ENCODE assay signal across 8 cellular contexts in the genomic region with DNA sequence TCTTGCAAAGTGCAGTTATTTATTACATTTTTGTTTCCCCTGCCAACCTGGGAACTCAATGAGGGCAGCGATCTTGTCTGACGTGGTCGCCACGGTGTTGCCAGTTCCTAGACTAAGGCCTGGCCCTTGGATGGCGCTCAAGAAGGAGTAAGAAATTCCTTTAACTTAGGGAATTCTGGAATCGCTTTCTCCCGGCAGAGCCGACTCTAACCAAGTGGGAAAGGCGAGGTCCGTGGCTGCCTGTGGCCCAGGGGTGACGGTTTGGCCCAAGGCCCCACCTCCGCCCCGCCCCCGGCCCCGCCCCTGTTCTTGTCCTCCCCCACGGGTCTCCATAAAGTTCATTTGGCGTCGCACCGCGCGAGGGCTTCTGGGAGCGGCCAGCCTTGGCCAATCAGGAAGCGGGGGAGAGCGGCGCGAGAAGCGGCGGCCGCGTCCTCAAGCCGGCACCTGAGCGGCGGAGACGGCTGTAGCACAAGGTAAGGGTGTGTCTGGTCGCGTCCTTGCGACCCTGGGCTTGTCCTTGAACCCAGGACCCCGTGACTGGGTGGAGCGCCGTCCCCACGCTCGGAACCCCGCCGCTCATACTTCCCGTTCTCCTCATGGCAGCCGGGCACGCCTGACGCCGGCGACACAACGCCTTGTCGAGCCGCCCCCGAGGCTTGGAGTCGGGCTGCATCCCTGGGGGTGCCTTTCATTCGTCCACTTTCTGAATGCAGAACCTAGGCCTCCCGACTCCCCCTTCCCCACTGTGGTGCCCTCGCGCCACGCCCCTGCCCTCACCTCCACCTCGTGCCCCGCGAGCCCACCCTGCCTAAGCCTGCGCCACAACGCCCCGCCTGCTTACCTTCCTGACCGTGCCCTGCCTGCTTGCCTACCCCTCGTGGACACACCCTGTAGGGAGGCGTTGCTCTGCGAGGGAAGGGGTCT. TPM values are rescaled to one million over a fixed set of nuclear protein-coding genes. Genes with fewer than 3 reads are reported as not detected.
DNase-seq lines count a peak whose midpoint lies in the region; ATAC-seq, FAIRE-seq and TF ChIP-seq lines count a peak whose summit lies in the region.

A gene (plus strand): TSS at position 394 of the 927 bp plus-strand sequence. CDS start 18,119 bp downstream, outside the sequence.

- POLR2A ChIA-PET in A673 (lab: Charles Lee; ENCODE audit: low non-redundant PET): no interaction called here

- TF ChIP-seq POLR2A in breast epithelium (IDR thresholded peaks at IDR 0.05): no peak

- BruUV-seq in A673 (replicated peaks; lab: Mats Ljungman, UMichigan): no TSS peak

- FAIRE-seq in small intestine (lab: Jason Lieb, UNC): no peak

- CTCF ChIA-PET in A673 (lab: Charles Lee): no interaction called here

- H3K27me3 ChIP-seq in A673 (replicated peaks; ENCODE audit: insufficient read depth, low read depth, low read length, poor library complexity): no peaks in the 10 kb centered on the region
- H3K27me3 ChIP-seq in breast epithelium: no peaks in the 10 kb centered on the region
- no peaks in the 10 kb centered on the region for H3K27me3 ChIP-seq in small intestine (ENCODE audit: control insufficient read depth in 2 of 2, insufficient read depth in 2 of 2, low read length in 2 of 2)

- WGBS in small intestine, 3 donors: 1% methylated on average over 55 to 70 of the region's 70 CpGs

- peak; percentile 95 for DNase-seq in A673 (ENCODE audit: low spot score)
- DNase-seq in NCI-H2196 treated with DMSO at 0.1 percent for 48 hours (lab: John Stamatoyannopoulos, UW; ENCODE audit: unreplicated experiment): peak; percentile 53
- DNase-seq in breast epithelium (ENCODE audit: low spot score in 2 of 2): peak; percentile 91 to 93
- peak; percentile 95 for DNase-seq in iPS-NIHi11 (ENCODE audit: low spot score)
- peak; percentile 97 for DNase-seq in small intestine

- H3K36me3 ChIP-seq in A673 (ENCODE audit: insufficient read depth, low read length, poor library complexity, severe bottlenecking) (no peaks in the 10 kb centered on the region), breast epithelium (no peaks in the 10 kb centered on the region), small intestine (ENCODE audit: control insufficient read depth in 2 of 2, insufficient read depth in 2 of 2, low read length in 2 of 2) (no peaks in the 10 kb centered on the region)

- H3K4me3 ChIP-seq in A673 (ENCODE audit: low read depth, low read length, poor library complexity, severe bottlenecking) (peak within 1 kb of the TSS; percentile 88), breast epithelium (peak within 1 kb of the TSS; percentile 73 to 94 (median 86)), small intestine (ENCODE audit: low read depth in 1 of 2, low read length in 2 of 2) (peak within 1 kb of the TSS; percentile 59 to 61)

- no peak; the same call in 1 of the 2 replicates for TF ChIP-seq CTCF in A673 (conservative IDR thresholded peaks at IDR 0.05; ENCODE audit: low read depth, low read length)
- no peak for TF ChIP-seq CTCF in VCaP (conservative IDR thresholded peaks at IDR 0.05)
- no peak for TF ChIP-seq CTCF in breast epithelium (IDR thresholded peaks at IDR 0.05)

- peak within 1 kb of the TSS; percentile 82 for H3K27ac ChIP-seq in A673 (ENCODE audit: low read depth, low read length, poor library complexity, severe bottlenecking)
- H3K27ac ChIP-seq in VCaP: peak within 1 kb of the TSS; percentile 65
- peak within 1 kb of the TSS; percentile 85 for H3K27ac ChIP-seq in breast epithelium
- peak within 1 kb of the TSS; percentile 78 to 87 for H3K27ac ChIP-seq in small intestine (ENCODE audit: low read depth in 1 of 2, low read length in 1 of 2)

- peak; percentile 57 for ATAC-seq in GM18870 (IDR thresholded peaks at IDR 0.05; ENCODE audit: unreplicated experiment)
- ATAC-seq in HG03135 (IDR thresholded peaks at IDR 0.05; ENCODE audit: unreplicated experiment): peak; percentile 81

- intact Hi-C loops in A673 (cut with micrococcal nuclease; ENCODE audit: unreplicated experiment) (no loop called here), breast epithelium (cut with DNase I; ENCODE audit: low total_unique reads) (no loop called here)

- no peaks in the 10 kb centered on the region for H3K9me3 ChIP-seq in A673 (ENCODE audit: low read depth, low read length, poor library complexity, severe bottlenecking)
- H3K9me3 ChIP-seq in breast epithelium: no peaks in the 10 kb centered on the region
- no peaks in the 10 kb centered on the region for H3K9me3 ChIP-seq in small intestine (ENCODE audit: control insufficient read depth, low read depth)

- peaks cover 17% of the 10 kb centered on the region for H3K4me1 ChIP-seq in A673 (ENCODE audit: insufficient read depth, low read length, poor library complexity, severe bottlenecking)
- peaks cover 0 to 14% of the 10 kb centered on the region in 2 donors for H3K4me1 ChIP-seq in breast epithelium
- peaks cover 0 to 4% of the 10 kb centered on the region in 2 donors for H3K4me1 ChIP-seq in small intestine (ENCODE audit: control insufficient read depth in 2 of 2, insufficient read depth in 1 of 2, low read depth in 1 of 2, low read length in 1 of 2)

RNA-seq across cellular contexts. Expression of the gene that starts here (rescaled TPM):
- total RNA-seq in A673 (2021) (153 and 155 TPM in 2 replicates), breast epithelium (10 to 100 TPM; 29.4 to 48.8 (median 32.6) TPM)
- 10 to 100 TPM; 14.1 to 32.1 (median 16.8) TPM for polyA plus RNA-seq in small intestine

Comparison
In these comparisons a context has a peak if more than half of its experiments do, and no peak if none do; other contexts are left out.
1. Peak in every context shown above with its lines: DNase-seq, ATAC-seq, H3K4me3 ChIP-seq and H3K27ac ChIP-seq.